In the genomic region with DNA sequence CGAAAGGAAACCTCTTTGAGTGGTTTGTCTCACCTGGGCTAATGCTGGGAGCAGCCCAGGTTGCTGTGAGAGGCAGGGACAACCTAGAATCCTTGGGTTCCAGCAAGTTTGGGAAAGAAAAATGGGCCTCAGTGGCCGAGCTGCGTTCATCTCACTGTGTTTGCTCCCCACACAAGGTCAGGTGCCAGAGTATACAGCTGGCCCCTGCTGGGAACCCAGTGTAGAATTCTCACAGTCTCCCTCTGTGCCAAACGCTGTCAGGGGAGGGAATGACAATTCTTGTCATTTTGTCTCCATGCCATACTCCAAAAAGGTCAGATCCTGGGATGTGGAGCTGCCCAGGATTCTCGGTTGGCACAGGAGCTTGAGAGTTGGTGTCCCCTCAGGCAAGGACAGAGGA, we compare ENCODE assay signal across 1 cellular context.
TF ChIP-seq lines count a peak whose summit lies in the region.

No MANE protein-coding gene starts in this region.

TF ChIP-seq in GM12878, 131 proteins besides CTCF, POLR2A, EP300 and RAD21:
- TF ChIP-seq, protein P1, sequence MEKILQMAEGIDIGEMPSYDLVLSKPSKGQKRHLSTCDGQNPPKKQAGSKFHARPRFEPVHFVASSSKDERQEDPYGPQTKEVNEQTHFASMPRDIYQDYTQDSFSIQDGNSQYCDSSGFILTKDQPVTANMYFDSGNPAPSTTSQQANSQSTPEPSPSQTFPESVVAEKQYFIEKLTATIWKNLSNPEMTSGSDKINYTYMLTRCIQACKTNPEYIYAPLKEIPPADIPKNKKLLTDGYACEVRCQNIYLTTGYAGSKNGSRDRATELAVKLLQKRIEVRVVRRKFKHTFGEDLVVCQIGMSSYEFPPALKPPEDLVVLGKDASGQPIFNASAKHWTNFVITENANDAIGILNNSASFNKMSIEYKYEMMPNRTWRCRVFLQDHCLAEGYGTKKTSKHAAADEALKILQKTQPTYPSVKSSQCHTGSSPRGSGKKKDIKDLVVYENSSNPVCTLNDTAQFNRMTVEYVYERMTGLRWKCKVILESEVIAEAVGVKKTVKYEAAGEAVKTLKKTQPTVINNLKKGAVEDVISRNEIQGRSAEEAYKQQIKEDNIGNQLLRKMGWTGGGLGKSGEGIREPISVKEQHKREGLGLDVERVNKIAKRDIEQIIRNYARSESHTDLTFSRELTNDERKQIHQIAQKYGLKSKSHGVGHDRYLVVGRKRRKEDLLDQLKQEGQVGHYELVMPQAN (conservative IDR thresholded peaks at IDR 0.05), result no peak
- TF ChIP-seq ATF7 (IDR thresholded peaks at IDR 0.05; ENCODE audit: low read depth) (no peak), NR2C1 (IDR thresholded peaks at IDR 0.05) (no peak), PML (IDR thresholded peaks at IDR 0.05; ENCODE audit: low read length) (no peak), SMAD5 (IDR thresholded peaks at IDR 0.05; ENCODE audit: low read depth) (no peak)
